In the genomic region with DNA sequence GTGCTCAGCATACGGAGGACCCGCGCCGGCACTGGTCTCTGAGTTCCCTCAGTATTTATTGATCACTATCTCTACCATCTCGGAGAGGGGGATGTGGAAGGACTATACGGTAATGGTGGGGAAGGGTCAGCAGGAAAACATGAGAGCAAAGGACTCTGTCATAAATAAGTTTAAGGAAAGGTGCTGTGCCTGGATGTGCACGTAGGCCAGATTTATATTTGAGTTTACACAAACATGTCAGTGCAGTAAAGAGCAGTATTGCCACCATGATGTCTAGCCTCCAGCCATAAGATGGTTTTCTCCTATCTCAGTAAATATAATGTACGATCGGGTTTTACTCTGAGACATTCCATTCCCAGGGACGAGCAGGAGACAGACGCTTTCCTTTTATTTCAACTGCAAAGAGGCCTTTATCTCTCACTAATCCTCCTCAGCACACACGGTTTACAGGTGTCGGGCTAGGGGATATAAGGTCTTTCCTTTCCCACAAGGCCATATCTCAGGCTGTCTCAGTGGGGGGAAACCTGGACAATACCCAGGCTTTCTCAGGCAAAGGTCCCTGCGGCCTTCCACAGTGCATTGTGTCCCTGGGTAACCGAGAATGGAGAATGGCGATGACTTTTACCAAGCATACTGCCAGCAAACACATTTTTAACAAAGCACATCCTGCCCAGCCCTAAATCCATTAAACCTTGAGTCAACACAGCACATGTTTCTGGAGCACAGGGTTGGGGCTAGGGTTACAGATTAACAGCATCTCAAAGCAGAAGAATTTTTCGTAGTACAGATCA, we compare ENCODE assay signal across 8 cellular contexts. TPM values are rescaled to one million over a fixed set of nuclear protein-coding genes. Genes with fewer than 3 reads are reported as not detected.
A peak's percentile ranks its signal among the peaks of the same experiment; 100 is the strongest.
DNase-seq lines count a peak whose midpoint lies in the region; ATAC-seq and TF ChIP-seq lines count a peak whose summit lies in the region.
"Not testable (repeated sequence)": the region's sequence is repeated elsewhere in the genome, so short reads cannot be mapped to it uniquely, and the experiment has no call there.

No MANE protein-coding gene starts in this region.

- not testable (repeated sequence) for H2AFZ ChIP-seq in H9 (ENCODE audit: low read length); smooth muscle cell (ENCODE audit: low read depth)

- intact Hi-C loops in naive thymus-derived CD4-positive, alpha-beta T cell (cut with micrococcal nuclease) = loop anchor here (5.0 kb wide), 2 partner anchors 252 to 418 kb away; a partner anchor contains a TSS

- CTCF ChIA-PET in naive thymus-derived CD4-positive, alpha-beta T cell (lab: Charles Lee) = not testable (repeated sequence)

- not testable (repeated sequence) for H2BK12ac ChIP-seq in H9 (ENCODE audit: insufficient read length, low read depth, low read length)

- H3K4me3 Mint-ChIP-seq in H9 = peak overlapping the region; percentile 1 to 30; a peak in 4 of 5 replicates
- not testable (repeated sequence) for H3K4me3 Mint-ChIP-seq in chondrocyte (ENCODE audit: unreplicated experiment)
- peak overlapping the region in 6 of 10 donors; percentile 8 to 57 (median 16) for H3K4me3 Mint-ChIP-seq in naive thymus-derived CD4-positive, alpha-beta T cell

- WGBS in H9 (ENCODE audit: extremely low coverage, insufficient read length, low lambda C conversion rate) = no CpG with 5 or more reads among the region's 17 CpGs
- WGBS in smooth muscle cell (ENCODE audit: low lambda C conversion rate) = 49% methylated on average over 17 of the region's 17 CpGs

- H3K27me3 ChIP-seq in H9 (ENCODE audit: insufficient read depth, low read length); RWPE2 (ENCODE audit: insufficient read depth, poor library complexity, severe bottlenecking); iPS-20b (ENCODE audit: insufficient read depth, low read length); naive thymus-derived CD4-positive, alpha-beta T cell (ENCODE audit: control insufficient read depth in 2 of 2, insufficient read depth in 2 of 2, low read length in 2 of 2); smooth muscle cell (ENCODE audit: low read depth): not testable (repeated sequence)

- H3K23ac ChIP-seq in H9 (ENCODE audit: insufficient read length, low read depth, low read length) = not testable (repeated sequence)

- not testable (repeated sequence) for H3K4me1 ChIP-seq in H9 (ENCODE audit: insufficient read depth, low read length); naive thymus-derived CD4-positive, alpha-beta T cell (ENCODE audit: control insufficient read depth in 2 of 2, insufficient read depth in 2 of 2, low read length in 2 of 2); smooth muscle cell (ENCODE audit: low read depth)
- peaks cover 26% of the 10 kb centered on the region for H3K4me1 ChIP-seq in RWPE2 (ENCODE audit: insufficient read depth, poor library complexity, severe bottlenecking)
- peaks cover 23% of the 10 kb centered on the region; the same call in 1 of the 2 replicates for H3K4me1 ChIP-seq in iPS-20b (ENCODE audit: insufficient read depth, low read length)

- not testable (repeated sequence) for H4K91ac ChIP-seq in H9 (ENCODE audit: insufficient read length, low read depth, low read length)

- POLR2A ChIA-PET in naive thymus-derived CD4-positive, alpha-beta T cell (lab: Charles Lee) = interaction anchor here (0.6 kb wide), 1 partner anchor 23 kb away, joined by 4 read pairs; no protein-coding TSS in a partner anchor

- not testable (repeated sequence) for H4K5ac ChIP-seq in H9 (ENCODE audit: insufficient read length, low read depth, low read length)

- peak overlapping the region; percentile 48 to 97 (median 68); a peak in 6 of 7 replicates for H3K27ac Mint-ChIP-seq in H9
- peak overlapping the region; percentile 61 for H3K27ac Mint-ChIP-seq in chondrocyte (ENCODE audit: unreplicated experiment)
- H3K27ac Mint-ChIP-seq in naive thymus-derived CD4-positive, alpha-beta T cell = not testable (repeated sequence)

- not testable (repeated sequence) for H4K20me1 ChIP-seq in H9 (ENCODE audit: control insufficient read depth, insufficient read depth, insufficient read length); smooth muscle cell (ENCODE audit: low read depth)

- not testable (repeated sequence) for H3K79me2 ChIP-seq in H9 (ENCODE audit: insufficient read depth, low read length)
- peaks cover 21% of the 10 kb centered on the region for H3K79me2 ChIP-seq in smooth muscle cell (ENCODE audit: low read depth)

- not testable (repeated sequence) for H2BK120ac ChIP-seq in H9 (ENCODE audit: low read depth, low read length, poor library complexity, severe bottlenecking)

- H3K9me3 ChIP-seq in H9 (ENCODE audit: control insufficient read depth, low read depth, low read length) = peaks cover 15% of the 10 kb centered on the region
- peaks cover 17% of the 10 kb centered on the region for H3K9me3 ChIP-seq in RWPE2 (ENCODE audit: severe bottlenecking)
- peaks cover 17% of the 10 kb centered on the region for H3K9me3 ChIP-seq in iPS-20b (ENCODE audit: insufficient read depth, low read depth, low read length)
- peaks cover 7 to 49% (median 13%) of the 10 kb centered on the region in 3 experiments for H3K9me3 ChIP-seq in naive thymus-derived CD4-positive, alpha-beta T cell (ENCODE audit: control insufficient read depth in 2 of 3, low read length in 3 of 3)
- H3K9me3 ChIP-seq in smooth muscle cell (replicated peaks; ENCODE audit: low read depth) = not testable (repeated sequence)

- peaks cover 27% of the 10 kb centered on the region for H3F3A ChIP-seq in smooth muscle cell (ENCODE audit: low read depth)

- not testable (repeated sequence) for H3K4ac ChIP-seq in H9 (ENCODE audit: low read depth, low read length)

- not testable (repeated sequence) for H3T11ph ChIP-seq in H9 (ENCODE audit: low read length)

- DNase-seq in COLO668 (lab: John Stamatoyannopoulos, UW; ENCODE audit: unreplicated experiment) = peak; percentile 61
- not testable (repeated sequence) for DNase-seq in H9; RWPE2 (ENCODE audit: low spot score); chondrocyte (ENCODE audit: low spot score); naive thymus-derived CD4-positive, alpha-beta T cell; smooth muscle cell (lab: John Stamatoyannopoulos, UW; ENCODE audit: unreplicated experiment)
- peak; percentile 9 for DNase-seq in NCI-H2029 treated with DMSO at 0.1 percent for 48 hours (lab: John Stamatoyannopoulos, UW)

- ATAC-seq in RWPE2 (ENCODE audit: low read depth); naive thymus-derived CD4-positive, alpha-beta T cell: not testable (repeated sequence)

- H3K36me3 ChIP-seq in RWPE2 (ENCODE audit: low read depth); naive thymus-derived CD4-positive, alpha-beta T cell (ENCODE audit: control insufficient read depth in 2 of 3, insufficient read depth in 3 of 3, low read length in 3 of 3); smooth muscle cell (ENCODE audit: low read depth): not testable (repeated sequence)
- peaks cover 10% of the 10 kb centered on the region for H3K36me3 ChIP-seq in iPS-20b (ENCODE audit: insufficient read depth, low read depth, low read length)

- H3K14ac ChIP-seq in H9 (ENCODE audit: insufficient read depth, low read length) = not testable (repeated sequence)

- not testable (repeated sequence) for H2AK5ac ChIP-seq in H9 (ENCODE audit: insufficient read length, low read length)

- not testable (repeated sequence) for H3K9ac ChIP-seq in H9 (ENCODE audit: extremely low read depth, insufficient read length, low read length); smooth muscle cell (ENCODE audit: low read depth)
- peak overlapping the region; percentile 56; the same call in 1 of the 2 replicates for H3K9ac ChIP-seq in iPS-20b (ENCODE audit: low read depth, low read length)

- H3K18ac ChIP-seq in H9 (ENCODE audit: insufficient read length, low read depth, low read length) = peak overlapping the region; percentile 54

- not testable (repeated sequence) for H3K27me3 Mint-ChIP-seq in H9 (ENCODE audit: low read depth); chondrocyte (ENCODE audit: low read depth); naive thymus-derived CD4-positive, alpha-beta T cell

- not testable (repeated sequence) for H2BK20ac ChIP-seq in H9 (ENCODE audit: low read depth, low read length, poor library complexity, severe bottlenecking)

- H3K4me3 ChIP-seq in RWPE2 (ENCODE audit: severe bottlenecking); iPS-20b (ENCODE audit: low read length); naive thymus-derived CD4-positive, alpha-beta T cell (ENCODE audit: low read length); smooth muscle cell: not testable (repeated sequence)

- not testable (repeated sequence) for TF ChIP-seq CTCF in H9 (conservative IDR thresholded peaks at IDR 0.05); RWPE2 (IDR thresholded peaks at IDR 0.05; ENCODE audit: poor library complexity, severe bottlenecking); chondrocyte (IDR thresholded peaks at IDR 0.05); smooth muscle cell (IDR thresholded peaks at IDR 0.05; ENCODE audit: borderline replicate concordance, insufficient read depth, poor library complexity, severe bottlenecking)

- H3K36me3 Mint-ChIP-seq in H9 (ENCODE audit: insufficient read depth in 1 of 3, low read depth in 3 of 3) = peaks cover 16 to 20% (median 18%) of the 10 kb centered on the region in 3 experiments
- H3K36me3 Mint-ChIP-seq in chondrocyte (ENCODE audit: low read depth) = not testable (repeated sequence)
- H3K36me3 Mint-ChIP-seq in naive thymus-derived CD4-positive, alpha-beta T cell = peaks cover under 1 to 32% (median 20%) of the 10 kb centered on the region in 5 donors

- not testable (repeated sequence) for H3K4me2 ChIP-seq in H9 (ENCODE audit: insufficient read depth, insufficient read length, low read length)
- H3K4me2 ChIP-seq in smooth muscle cell = peak overlapping the region; percentile 1

- H3K4me1 Mint-ChIP-seq in H9 (peaks cover 34 to 43% of the 10 kb centered on the region in 2 experiments), chondrocyte (ENCODE audit: low read depth) (peaks cover 16% of the 10 kb centered on the region)
- peaks cover 9 to 21% (median 12%) of the 10 kb centered on the region in 7 donors for H3K4me1 Mint-ChIP-seq in naive thymus-derived CD4-positive, alpha-beta T cell

- H3K27ac ChIP-seq in H9 (ENCODE audit: insufficient read length, low read depth, low read length); iPS-20b (ENCODE audit: low read length); naive thymus-derived CD4-positive, alpha-beta T cell (ENCODE audit: low read depth, low read length): not testable (repeated sequence)
- peak overlapping the region; percentile 75 for H3K27ac ChIP-seq in RWPE2 (ENCODE audit: poor library complexity, severe bottlenecking)
- peak overlapping the region; percentile 92 for H3K27ac ChIP-seq in smooth muscle cell (ENCODE audit: low read depth)

- not testable (repeated sequence) for H3K79me1 ChIP-seq in H9 (ENCODE audit: insufficient read depth, low read depth, low read length, poor library complexity, severe bottlenecking)

- H2BK5ac ChIP-seq in H9 (ENCODE audit: insufficient read length, low read length) = not testable (repeated sequence)

- not testable (repeated sequence) for H2BK15ac ChIP-seq in H9 (ENCODE audit: low read depth, low read length)

- H3K23me2 ChIP-seq in H9 (ENCODE audit: insufficient read length, low read depth, low read length, poor library complexity, severe bottlenecking) = not testable (repeated sequence)

- not testable (repeated sequence) for H3K56ac ChIP-seq in H9 (ENCODE audit: insufficient read length, low read depth, low read length)

- H4K8ac ChIP-seq in H9 (replicated peaks; ENCODE audit: insufficient read length, low read depth, low read length) = not testable (repeated sequence)

- H3K9me3 Mint-ChIP-seq in H9 (peaks cover 21% of the 10 kb centered on the region in 2 experiments), chondrocyte (ENCODE audit: low read depth) (peaks cover 23% of the 10 kb centered on the region)
- peaks cover 4 to 86% (median 42%) of the 10 kb centered on the region in 11 donors for H3K9me3 Mint-ChIP-seq in naive thymus-derived CD4-positive, alpha-beta T cell

RNA-seq across cellular contexts. Expression of a gene that starts 17.8 kb away (rescaled TPM):
- total RNA-seq in H9 (2021) (14.0 and 15.1 TPM in 2 replicates), chondrocyte (8.2 to 9.3 TPM (median 8.7 TPM) in 3 replicates), smooth muscle cell (9.2 and 17.9 TPM in 2 replicates)
- total RNA-seq in naive thymus-derived CD4-positive, alpha-beta T cell = 10 to 100 TPM in 3 of 5 experiments, 1 to 10 TPM in 2; 5.0 to 25.7 (median 11.0) TPM
- 10 to 100 TPM; 14.0 to 27.7 TPM for polyA plus RNA-seq in naive thymus-derived CD4-positive, alpha-beta T cell
- 5.6 and 9.1 TPM in 2 replicates for polyA plus RNA-seq in smooth muscle cell

RNA-seq across cellular contexts. Expression of a gene that starts 21.7 kb away (rescaled TPM):
- 12.1 and 13.4 TPM in 2 replicates for total RNA-seq in H9 (2021)
- total RNA-seq in chondrocyte = 4.4 to 5.4 TPM (median 5.0 TPM) in 3 replicates
- 1 to 10 TPM; 2.1 to 7.2 (median 6.0) TPM for total RNA-seq in naive thymus-derived CD4-positive, alpha-beta T cell
- 1 to 10 TPM; 1.3 to 2.5 TPM for polyA plus RNA-seq in naive thymus-derived CD4-positive, alpha-beta T cell
- total RNA-seq in smooth muscle cell = 8.6 and 11.9 TPM in 2 replicates
- 1.6 and 4.2 TPM in 2 replicates for polyA plus RNA-seq in smooth muscle cell

RNA-seq across cellular contexts. Expression of a gene that starts 47.5 kb away (rescaled TPM):
- 20.2 and 26.1 TPM in 2 replicates for total RNA-seq in H9 (2021)
- 15.6 to 19.8 TPM (median 16.0 TPM) in 3 replicates for total RNA-seq in chondrocyte
- 10 to 100 TPM in 3 of 5 experiments, 1 to 10 TPM in 2; 4.5 to 13.4 (median 11.6) TPM for total RNA-seq in naive thymus-derived CD4-positive, alpha-beta T cell
- polyA plus RNA-seq in naive thymus-derived CD4-positive, alpha-beta T cell = 1 to 10 TPM; 5.4 to 7.1 TPM
- 14.7 and 16.1 TPM in 2 replicates for total RNA-seq in smooth muscle cell
- 6.2 and 8.4 TPM in 2 replicates for polyA plus RNA-seq in smooth muscle cell
